ENCODE assay signal across 24 cellular contexts in genomic region chr4:40562681-40563080, GRCh38.
DNase-seq lines count a peak whose midpoint lies in the region; ATAC-seq and TF ChIP-seq lines count a peak whose summit lies in the region.
"Had no signal": no experiment of that assay in that cellular context is flagged by ENCODE, and none has a peak within 500 bp of the region (broad histone marks: within the 10 kb centered on the region; RNA-seq: fewer than 3 reads in every experiment).

No MANE protein-coding gene starts in this region.

- H3K27ac ChIP-seq in adrenal gland = peak overlapping the region in 4 of 5 donors; percentile 51 to 85 (median 71)
- H3K27ac ChIP-seq in parathyroid adenoma = peak overlapping the region; percentile 92
- H3K27ac ChIP-seq: prostate gland, suprapubic skin had no signal

- 63 to 73% (median 68%) methylated on average over 7 of the region's 7 CpGs for WGBS in adrenal gland, 4 donors

- no peak overlapping the region for H3K4me2 ChIP-seq in parathyroid adenoma (ENCODE audit: low read length)

- TF ChIP-seq POLR2A in adrenal gland (IDR thresholded peaks at IDR 0.05) = no peak

- intact Hi-C loops in adrenal gland (cut with DNase I) = no loop called here

- H3K9me3 ChIP-seq in adrenal gland (replicated peaks in 1 of 3) = no peaks in the 10 kb centered on the region
- H3K9me3 ChIP-seq in parathyroid adenoma (ENCODE audit: control insufficient read depth, low read length) = no peaks in the 10 kb centered on the region
- H3K9me3 ChIP-seq: mucosa of descending colon, prostate gland, suprapubic skin had no signal

- no peak overlapping the region for H3K9ac ChIP-seq in parathyroid adenoma

- H3K27me3 ChIP-seq in adrenal gland = no peaks in the 10 kb centered on the region
- H3K27me3 ChIP-seq in parathyroid adenoma (ENCODE audit: control insufficient read depth, insufficient read depth, low read length) = no peaks in the 10 kb centered on the region
- H3K27me3 ChIP-seq: suprapubic skin had no signal

- H3K36me3 ChIP-seq in adrenal gland (replicated peaks in 1 of 2) (no peaks in the 10 kb centered on the region), parathyroid adenoma (ENCODE audit: control insufficient read depth, insufficient read depth, low read length) (no peaks in the 10 kb centered on the region)
- H3K36me3 ChIP-seq: prostate gland, suprapubic skin had no signal

- peaks cover 9% of the 10 kb centered on the region for H3K79me2 ChIP-seq in parathyroid adenoma

- H3K4me3 ChIP-seq in adrenal gland (no peak overlapping the region), parathyroid adenoma (ENCODE audit: low read depth, low read length) (no peak overlapping the region)
- H3K4me3 ChIP-seq: K562, mucosa of descending colon, prostate gland, suprapubic skin had no signal

- H2AFZ ChIP-seq in parathyroid adenoma = no peak overlapping the region

- DNase-seq in CD1c-positive myeloid dendritic cell (ENCODE audit: extremely low spot score) (peak; percentile 39), HCEC 1CT (peak; percentile 31), adrenal gland (no peak), cerebellar cortex (ENCODE audit: low spot score) (no peak), inferior parietal cortex (ENCODE audit: extremely low spot score) (no peak)
- DNase-seq: activated CD4-positive, alpha-beta T cell treated with anti-CD3 and anti-CD28 coated beads for 36 hours; activated naive CD4-positive, alpha-beta T cell treated with anti-CD3 and anti-CD28 coated beads, Interleukin-2, amount 50 U/mL, for 16 hours; activated T-cell treated with anti-CD3 and anti-CD28 coated beads, Interleukin-2, amount 50 U/mL, for 72 hours; aorta; DND-41; H7; left ventricle myocardium superior; mucosa of descending colon; NCI-H187; NCI-H748 treated with DMSO at 0.1 percent for 48 hours; stimulated activated CD4-positive, alpha-beta T cell treated with anti-CD3 and anti-CD28 coated beads, Interleukin-1b, Interleukin-23, amount 100 ng/mL, for 48 hours; T-cell had no signal

- no peak for TF ChIP-seq CTCF in adrenal gland (IDR thresholded peaks at IDR 0.05)
- TF ChIP-seq CTCF in parathyroid adenoma (IDR thresholded peaks at IDR 0.05) = no peak

- H3K4me1 ChIP-seq in adrenal gland (replicated peaks in 1 of 2) (peaks cover 84 to 96% of the 10 kb centered on the region in 2 donors), parathyroid adenoma (peaks cover 36% of the 10 kb centered on the region)
- H3K4me1 ChIP-seq: suprapubic skin had no signal

- ATAC-seq in GM19452 (IDR thresholded peaks at IDR 0.05; ENCODE audit: unreplicated experiment) (no peak), HG02759 (IDR thresholded peaks at IDR 0.05; ENCODE audit: unreplicated experiment) (no peak)
- ATAC-seq: activated CD4-positive, alpha-beta T cell treated with anti-CD3 and anti-CD28 coated beads for 36 hours; activated T-cell treated with anti-CD3 and anti-CD28 coated beads, Interleukin-2, amount 50 U/mL, for 72 hours; stimulated activated effector memory CD8-positive, alpha-beta T cell treated with anti-CD3 and anti-CD28 coated beads, Interleukin-12 subunit alpha, Interleukin-12 subunit beta, amount 100 ng/mL, for 72 hours; T-cell had no signal

Comparison
In these comparisons a context has a peak if more than half of its experiments do, and no peak if none do; other contexts are left out.
1. DNase-seq: peak in CD1c-positive myeloid dendritic cell (single experiment) and HCEC 1CT (single experiment); none in adrenal gland (0 of 7), cerebellar cortex (single experiment) and inferior parietal cortex (single experiment).